9 cellular contexts compared by ENCODE assay signal in the genomic region with DNA sequence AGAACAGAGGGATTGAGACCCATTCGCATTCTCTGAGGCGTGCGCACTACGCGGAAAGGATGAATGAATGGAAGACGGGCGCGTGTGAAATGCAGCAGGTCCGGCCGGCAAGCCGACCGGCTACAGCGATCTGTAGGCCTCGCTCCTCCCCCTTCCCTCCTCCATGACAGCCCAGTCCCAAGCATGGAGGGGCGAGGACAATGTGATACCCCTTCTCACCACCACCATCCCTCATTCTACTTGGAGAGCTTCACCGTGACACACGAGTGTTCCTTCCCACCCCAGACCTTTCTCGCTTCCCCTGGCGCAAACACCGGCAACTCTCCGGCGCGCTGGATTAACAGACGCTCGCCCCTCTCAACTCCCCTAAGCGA. TPM values are rescaled to one million over a fixed set of nuclear protein-coding genes. Genes with fewer than 3 reads are reported as not detected.
DNase-seq lines count a peak whose midpoint lies in the region; ATAC-seq, FAIRE-seq and TF ChIP-seq lines count a peak whose summit lies in the region.
"Had no signal": no experiment of that assay in that cellular context is flagged by ENCODE, and none has a peak within 500 bp of the region (broad histone marks: within the 10 kb centered on the region; RNA-seq: fewer than 3 reads in every experiment).

No MANE protein-coding gene starts in this region.

- peaks cover 2 to 8% of the 10 kb centered on the region in 2 experiments for H3K36me3 ChIP-seq in endothelial cell of umbilical vein (ENCODE audit: control insufficient read depth in 2 of 2, extremely low read depth in 1 of 2, insufficient read depth in 2 of 2, low read length in 2 of 2)

- peaks cover 30% of the 10 kb centered on the region for H3K4me1 ChIP-seq in endothelial cell of umbilical vein (ENCODE audit: control insufficient read depth, extremely low read depth, insufficient read depth, low read length)

- peak overlapping the region; percentile 100 for H3K27ac Mint-ChIP-seq in activated CD8-positive, alpha-beta memory T cell treated with anti-CD3 and anti-CD28 coated beads, Interleukin-2, amount 10 ng/mL, durations not matched to agents 7 days and 5 days

- no peaks in the 10 kb centered on the region for H3K27me3 ChIP-seq in endothelial cell of umbilical vein (ENCODE audit: control insufficient read depth in 2 of 2, insufficient read depth in 2 of 2, low read length in 2 of 2)

- TF ChIP-seq POLR2A in GM19193 (IDR thresholded peaks at IDR 0.05; ENCODE audit: extremely low read depth, insufficient read depth, insufficient read length) (peak; percentile 60), endothelial cell of umbilical vein (IDR thresholded peaks at IDR 0.05; ENCODE audit: low read depth, low read length) (no peak)

- peak overlapping the region; percentile 95 for H3K9ac ChIP-seq in endothelial cell of umbilical vein (replicated peaks; ENCODE audit: extremely low read depth, insufficient read depth, low read length)

- H3K9me3 ChIP-seq in endothelial cell of umbilical vein (replicated peaks; ENCODE audit: control insufficient read depth, insufficient read depth, low read length), result no peaks in the 10 kb centered on the region

- no TSS peak for BruUV-seq in endothelial cell of umbilical vein (replicated peaks; lab: Mats Ljungman, UMichigan)

- H3K79me2 ChIP-seq in endothelial cell of umbilical vein (ENCODE audit: control insufficient read depth, insufficient read depth, low read length), result peaks cover 57% of the 10 kb centered on the region

- H3K4me2 ChIP-seq in endothelial cell of umbilical vein (ENCODE audit: insufficient read depth, low read length), result peak overlapping the region; percentile 97

- no peaks in the 10 kb centered on the region for H3K9me1 ChIP-seq in endothelial cell of umbilical vein (replicated peaks; ENCODE audit: control insufficient read depth, extremely low read depth, insufficient read depth, low read length)

- H3K36me3 Mint-ChIP-seq in activated CD8-positive, alpha-beta memory T cell treated with anti-CD3 and anti-CD28 coated beads, Interleukin-2, amount 10 ng/mL, durations not matched to agents 7 days and 5 days, result peaks cover 33% of the 10 kb centered on the region

- dilution Hi-C loops in endothelial cell of umbilical vein (cut with MboI; ENCODE audit: extremely low pct_ligation_motif_present, low sequenced_read_pairs), result no loop called here

- CTCF ChIA-PET in activated CD8-positive, alpha-beta memory T cell treated with anti-CD3 and anti-CD28 coated beads, Interleukin-2, amount 10 ng/mL, durations not matched to agents 7 days and 5 days (lab: Charles Lee), result interaction anchor here (0.8 to 4.4 kb wide), 14 partner anchors 9 to 887 kb away, joined by 3 to 29 read pairs (median 4); partner anchors contain the start of genes ADH5, METAP1, RAP1GDS1 and TSPAN5
- CTCF ChIA-PET in endothelial cell of umbilical vein (lab: Charles Lee), result interaction anchor here (0.9 to 3.8 kb wide), 11 partner anchors 8 to 815 kb away, joined by 3 to 23 read pairs (median 6); partner anchors contain the start of gene METAP1

- DNase-seq in C1 segment of cervical spinal cord (lab: John Stamatoyannopoulos, UW) (peak in 11 of 14 donors; percentile 21 to 78 (median 57)), NOMO-1 (lab: John Stamatoyannopoulos, UW; ENCODE audit: unreplicated experiment in 2 of 2) (peak; percentile 67 to 71), endothelial cell of umbilical vein (ENCODE audit: low read depth, low spot score) (peak; percentile 82), middle frontal gyrus (ENCODE audit: extremely low spot score, low spot score) (peak; percentile 34)
- peak; percentile 87 for DNase-seq in activated CD8-positive, alpha-beta memory T cell treated with anti-CD3 and anti-CD28 coated beads, Interleukin-2, amount 10 ng/mL, durations not matched to agents 7 days and 5 days
- DNase-seq in stimulated activated CD8-positive, alpha-beta memory T cell treated with anti-CD3 and anti-CD28 coated beads, Interleukin-4, amount 100 ng/mL, for 1 hour (ENCODE audit: low read depth in 2 of 2, low spot score in 1 of 2), result peak; percentile 23 to 41

- peak overlapping the region; percentile 91 to 95 (median 91) for H3K4me3 ChIP-seq in endothelial cell of umbilical vein (replicated peaks in 1 of 3; ENCODE audit: insufficient read depth in 1 of 3, low read depth in 1 of 3, low read length in 3 of 3)

- peaks cover 38% of the 10 kb centered on the region for H3K4me1 Mint-ChIP-seq in activated CD8-positive, alpha-beta memory T cell treated with anti-CD3 and anti-CD28 coated beads, Interleukin-2, amount 10 ng/mL, durations not matched to agents 7 days and 5 days

- FAIRE-seq in endothelial cell of umbilical vein (lab: Jason Lieb, UNC), result peak; percentile 80
- FAIRE-seq: islet of Langerhans had no signal

- peak overlapping the region; percentile 89 for H3K4me3 Mint-ChIP-seq in activated CD8-positive, alpha-beta memory T cell treated with anti-CD3 and anti-CD28 coated beads, Interleukin-2, amount 10 ng/mL, durations not matched to agents 7 days and 5 days

- no peak for TF ChIP-seq CTCF in endothelial cell of umbilical vein (IDR thresholded peaks at IDR 0.05; ENCODE audit: extremely low read depth in 1 of 2, insufficient read depth in 1 of 2, low read depth in 1 of 2, low read length in 2 of 2)

- H3K27ac ChIP-seq in endothelial cell of umbilical vein (ENCODE audit: insufficient read depth, low read depth, low read length), result peak overlapping the region; percentile 85

- peak overlapping the region; percentile 88 for H2AFZ ChIP-seq in endothelial cell of umbilical vein (ENCODE audit: low read depth, low read length)

- peak; percentile 43 for ATAC-seq in HG03432 (IDR thresholded peaks at IDR 0.05; ENCODE audit: unreplicated experiment)
- ATAC-seq in activated CD8-positive, alpha-beta memory T cell treated with anti-CD3 and anti-CD28 coated beads, Interleukin-2, amount 10 ng/mL, durations not matched to agents 7 days and 5 days, result peak; percentile 52

- H3K27me3 Mint-ChIP-seq in activated CD8-positive, alpha-beta memory T cell treated with anti-CD3 and anti-CD28 coated beads, Interleukin-2, amount 10 ng/mL, durations not matched to agents 7 days and 5 days, result no peaks in the 10 kb centered on the region

- peaks cover 3% of the 10 kb centered on the region for H4K20me1 ChIP-seq in endothelial cell of umbilical vein (replicated peaks; ENCODE audit: control insufficient read depth, extremely low read depth, insufficient read depth, low read length)

- intact Hi-C loops in endothelial cell of umbilical vein (cut with micrococcal nuclease), result loop anchor here (2.0 to 10.0 kb wide), 8 partner anchors 37 to 666 kb away; partner anchors contain the start of genes METAP1, RAP1GDS1 and TRMT10A

- POLR2A ChIA-PET in endothelial cell of umbilical vein (lab: Charles Lee), result interaction anchor here (0.5 to 1.7 kb wide), 4 partner anchors 18 to 239 kb away, joined by 3 to 7 read pairs (median 4); partner anchors contain the start of gene ADH5

- peaks cover 4% of the 10 kb centered on the region for H3K9me3 Mint-ChIP-seq in activated CD8-positive, alpha-beta memory T cell treated with anti-CD3 and anti-CD28 coated beads, Interleukin-2, amount 10 ng/mL, durations not matched to agents 7 days and 5 days (ENCODE audit: low read depth)

TF ChIP-seq in endothelial cell of umbilical vein, 7 proteins besides CTCF, POLR2A, EP300 and RAD21:
- no peak for TF ChIP-seq GATA2 (IDR thresholded peaks at IDR 0.05; ENCODE audit: insufficient read depth, insufficient read length, low read depth, low read length)
- no peak for TF ChIP-seq FOS (IDR thresholded peaks at IDR 0.05; ENCODE audit: borderline replicate concordance, insufficient read depth, low read length)
- TF ChIP-seq POLR2AphosphoS5 (IDR thresholded peaks at IDR 0.05; ENCODE audit: insufficient read depth, low read depth, low read length), result peak; percentile 65
- no peak for TF ChIP-seq JUN (IDR thresholded peaks at IDR 0.05; ENCODE audit: borderline replicate concordance, insufficient read depth, insufficient read length, low read depth)
- TF ChIP-seq EZH2 (IDR thresholded peaks at IDR 0.05; ENCODE audit: borderline replicate concordance, low read depth, low read length, severe bottlenecking), result no peak
- TF ChIP-seq MYC (IDR thresholded peaks at IDR 0.05; ENCODE audit: low read depth, low read length), result peak; percentile 73
- TF ChIP-seq MAX (IDR thresholded peaks at IDR 0.05; ENCODE audit: insufficient read depth, insufficient read length), result peak; percentile 36
TF ChIP-seq in endothelial cell of umbilical vein: peak in this region for 3.

RNA-seq across cellular contexts. Expression of gene EIF4E, which starts 0.8 kb away (rescaled TPM):
- 100 to 1,000 TPM in 1 of 2 experiments, 10 to 100 TPM in 1; 92.1 to 122 TPM for total RNA-seq in activated CD8-positive, alpha-beta memory T cell treated with anti-CD3 and anti-CD28 coated beads, Interleukin-2, amount 10 ng/mL, durations not matched to agents 7 days and 5 days
- total RNA-seq in endothelial cell of umbilical vein, result 103 and 107 TPM in 2 replicates
- 22.1 and 40.3 TPM in 2 replicates for polyA plus RNA-seq in endothelial cell of umbilical vein
- 56.1 and 58.8 TPM in 2 replicates for polyA plus RNA-seq in endothelial cell of umbilical vein (2011; cell fraction: cytosol; rRNA removed)
- polyA plus RNA-seq in endothelial cell of umbilical vein (2011; cell fraction: nucleus; rRNA removed), result 40.2 and 59.3 TPM in 2 replicates
- 72.9 and 86.1 TPM in 2 replicates for polyA plus RNA-seq in endothelial cell of umbilical vein (2012)
- 53.4 and 56.3 TPM in 2 replicates for polyA minus RNA-seq in endothelial cell of umbilical vein
- 43.3 TPM for polyA minus RNA-seq in endothelial cell of umbilical vein (2011; cell fraction: cytosol; rRNA and poly(A)+ RNA removed)
- 41.4 and 57.4 TPM in 2 replicates for polyA minus RNA-seq in endothelial cell of umbilical vein (2011; cell fraction: nucleus; rRNA and poly(A)+ RNA removed)

Comparison
In these comparisons a context has a peak if more than half of its experiments do, and no peak if none do; other contexts are left out.
1. Peak in every context shown above with its lines: DNase-seq, ATAC-seq, H3K4me3 ChIP-seq and H3K27ac ChIP-seq.
2. DNase-seq: peak in every context shown above with its lines; median percentile 87 in activated CD8-positive, alpha-beta memory T cell treated with anti-CD3 and anti-CD28 coated beads, Interleukin-2, amount 10 ng/mL, durations not matched to agents 7 days and 5 days; 82 in endothelial cell of umbilical vein; 69 in NOMO-1; 57 in C1 segment of cervical spinal cord; 34 in middle frontal gyrus; 32 in stimulated activated CD8-positive, alpha-beta memory T cell treated with anti-CD3 and anti-CD28 coated beads, Interleukin-4, amount 100 ng/mL, for 1 hour.